ENCODE assay signal across 10 cellular contexts in the genomic region with DNA sequence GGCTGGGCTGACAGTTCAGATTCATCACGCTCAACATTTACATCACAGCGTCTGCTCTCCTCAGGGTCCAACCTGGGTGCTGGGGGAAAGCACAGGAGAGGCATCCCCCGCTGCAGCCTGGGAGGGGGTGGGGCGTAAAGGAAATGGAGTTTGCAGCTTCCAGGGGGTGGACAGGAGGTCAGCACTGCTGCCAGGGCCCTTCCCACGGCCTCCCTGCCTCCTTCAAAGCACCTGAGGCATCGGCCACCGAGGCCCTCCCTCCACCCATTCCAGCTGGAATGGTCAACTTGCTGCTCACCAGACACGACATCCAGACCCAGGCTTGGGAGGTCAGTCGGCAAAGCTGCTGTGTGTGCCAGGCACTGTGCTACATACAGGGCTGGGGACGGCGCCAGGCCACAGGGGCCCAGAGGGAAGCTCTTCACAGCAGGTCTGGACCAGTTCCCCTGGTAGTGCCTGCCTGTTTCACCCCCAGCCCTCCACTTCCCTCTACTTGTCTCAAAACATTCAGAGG.
DNase-seq lines count a peak whose midpoint lies in the region; ATAC-seq and TF ChIP-seq lines count a peak whose summit lies in the region.
"Had no signal": no experiment of that assay in that cellular context is flagged by ENCODE, and none has a peak within 500 bp of the region (broad histone marks: within the 10 kb centered on the region; RNA-seq: fewer than 3 reads in every experiment).

No MANE protein-coding gene starts in this region.

- TF ChIP-seq CTCF in WERI-Rb-1 (IDR thresholded peaks at IDR 0.05; ENCODE audit: low read depth, low read length) (no peak), cardiac muscle cell (IDR thresholded peaks at IDR 0.05; ENCODE audit: low read depth, low read length) (no peak), neural crest cell (conservative IDR thresholded peaks at IDR 0.05) (no peak), transverse colon (IDR thresholded peaks at IDR 0.05) (no peak)

- TF ChIP-seq EP300 in transverse colon (IDR thresholded peaks at IDR 0.05; ENCODE audit: low read depth): no peak

- H3K27me3 ChIP-seq in WERI-Rb-1 (ENCODE audit: insufficient read depth, low read depth, severe bottlenecking) (no peaks in the 10 kb centered on the region), cardiac muscle cell (no peaks in the 10 kb centered on the region), transverse colon (peaks cover 9% of the 10 kb centered on the region)

- peaks cover 22% of the 10 kb centered on the region for H3K4me1 Mint-ChIP-seq in neural crest cell
- H3K4me1 Mint-ChIP-seq in naive thymus-derived CD8-positive, alpha-beta T cell: peaks cover 0 to 4% (median 0%) of the 10 kb centered on the region in 4 donors

- H3K27me3 Mint-ChIP-seq in neural crest cell (ENCODE audit: low read depth): no peaks in the 10 kb centered on the region
- H3K27me3 Mint-ChIP-seq in naive thymus-derived CD8-positive, alpha-beta T cell: peaks cover 4 to 17% (median 6%) of the 10 kb centered on the region in 5 donors

- no peaks in the 10 kb centered on the region for H3K9me3 ChIP-seq in WERI-Rb-1 (ENCODE audit: severe bottlenecking)
- H3K9me3 ChIP-seq in cardiac muscle cell (ENCODE audit: low read depth): no peaks in the 10 kb centered on the region
- no peaks in the 10 kb centered on the region for H3K9me3 ChIP-seq in transverse colon

- ATAC-seq in naive thymus-derived CD8-positive, alpha-beta T cell: no peak
- no peak for ATAC-seq in GM19397 (IDR thresholded peaks at IDR 0.05; ENCODE audit: unreplicated experiment)

- H3K4me3 ChIP-seq in WERI-Rb-1 (ENCODE audit: low read depth, low read length): no peak overlapping the region
- H3K4me3 ChIP-seq in cardiac muscle cell: no peak overlapping the region
- no peak overlapping the region for H3K4me3 ChIP-seq in transverse colon

- peaks cover 31% of the 10 kb centered on the region for H3K36me3 ChIP-seq in WERI-Rb-1
- H3K36me3 ChIP-seq in cardiac muscle cell: no peaks in the 10 kb centered on the region
- no peaks in the 10 kb centered on the region for H3K36me3 ChIP-seq in transverse colon

- POLR2A ChIA-PET in naive thymus-derived CD8-positive, alpha-beta T cell (lab: Charles Lee): no interaction called here

- H3K4me3 Mint-ChIP-seq in neural crest cell: no peak overlapping the region
- no peak overlapping the region for H3K4me3 Mint-ChIP-seq in naive thymus-derived CD8-positive, alpha-beta T cell
- H3K4me3 Mint-ChIP-seq: dendritic cell treated with granulocyte-macrophage colony-stimulating factor and Interleukin-4, amounts not matched to agents 40 ng/mL and 50 ng/mL, for 4 days had no signal

- in situ Hi-C loops in transverse colon (cut with MboI; ENCODE audit: low pct_ligation_motif_present in 1 of 4, low pct_unique_long_range_greater_than_20kb in 1 of 4, low sequenced_read_pairs in 3 of 4): loop anchor here in 1 of 4 donors (25.0 kb wide), 1 partner anchor 388 kb away; no protein-coding TSS in a partner anchor

- peaks cover 14% of the 10 kb centered on the region for H3K36me3 Mint-ChIP-seq in neural crest cell (ENCODE audit: low read depth)
- no peaks in the 10 kb centered on the region for H3K36me3 Mint-ChIP-seq in naive thymus-derived CD8-positive, alpha-beta T cell

- H3K27ac ChIP-seq in WERI-Rb-1 (peak overlapping the region; percentile 98), cardiac muscle cell (peak overlapping the region; percentile 91), transverse colon (peak overlapping the region in 3 of 4 donors; percentile 4 to 51 (median 31))

- peak; percentile 61 for DNase-seq in WERI-Rb-1
- no peak for DNase-seq in cardiac muscle cell (ENCODE audit: low read depth in 1 of 2, low spot score in 1 of 2)
- DNase-seq in neural crest cell (ENCODE audit: low read depth, low spot score): no peak
- DNase-seq in transverse colon: no peak
- DNase-seq in NCI-H524 treated with DMSO at 0.1 percent for 48 hours (lab: John Stamatoyannopoulos, UW): no peak
- DNase-seq in naive thymus-derived CD8-positive, alpha-beta T cell: no peak
- DNase-seq in activated CD4-positive, CD25-positive, alpha-beta regulatory T cell (lab: John Stamatoyannopoulos, UW): no peak
- DNase-seq: mammary epithelial cell had no signal

- 82 to 90% methylated on average over 2 to 9 of the region's 11 CpGs for WGBS in transverse colon (ENCODE audit: low coverage in 1 of 2), 2 donors

- intact Hi-C loops in transverse colon (cut with DNase I; ENCODE audit: low total_unique reads): no loop called here

- H3K27ac Mint-ChIP-seq in neural crest cell (ENCODE audit: unreplicated experiment): peak overlapping the region; percentile 98
- H3K27ac Mint-ChIP-seq in naive thymus-derived CD8-positive, alpha-beta T cell: no peak overlapping the region
- H3K27ac Mint-ChIP-seq: dendritic cell treated with granulocyte-macrophage colony-stimulating factor and Interleukin-4, amounts not matched to agents 40 ng/mL and 50 ng/mL, for 4 days had no signal

- no peaks in the 10 kb centered on the region for H3K9me3 Mint-ChIP-seq in neural crest cell
- H3K9me3 Mint-ChIP-seq in naive thymus-derived CD8-positive, alpha-beta T cell: no peaks in the 10 kb centered on the region
- H3K9me3 Mint-ChIP-seq: dendritic cell treated with granulocyte-macrophage colony-stimulating factor and Interleukin-4, amounts not matched to agents 40 ng/mL and 50 ng/mL, for 4 days had no signal

- no peak for TF ChIP-seq POLR2A in transverse colon (IDR thresholded peaks at IDR 0.05)

- H3K4me1 ChIP-seq in cardiac muscle cell (ENCODE audit: low read depth) (peaks cover 55% of the 10 kb centered on the region), transverse colon (peaks cover 3 to 20% (median 10%) of the 10 kb centered on the region in 4 donors)

Comparison
In these comparisons a context has a peak if more than half of its experiments do, and no peak if none do; other contexts are left out.
1. H3K27ac ChIP-seq: peak in every context shown above with its lines; median percentile 98 in WERI-Rb-1; 91 in cardiac muscle cell; 31 in transverse colon.